In the genomic region with DNA sequence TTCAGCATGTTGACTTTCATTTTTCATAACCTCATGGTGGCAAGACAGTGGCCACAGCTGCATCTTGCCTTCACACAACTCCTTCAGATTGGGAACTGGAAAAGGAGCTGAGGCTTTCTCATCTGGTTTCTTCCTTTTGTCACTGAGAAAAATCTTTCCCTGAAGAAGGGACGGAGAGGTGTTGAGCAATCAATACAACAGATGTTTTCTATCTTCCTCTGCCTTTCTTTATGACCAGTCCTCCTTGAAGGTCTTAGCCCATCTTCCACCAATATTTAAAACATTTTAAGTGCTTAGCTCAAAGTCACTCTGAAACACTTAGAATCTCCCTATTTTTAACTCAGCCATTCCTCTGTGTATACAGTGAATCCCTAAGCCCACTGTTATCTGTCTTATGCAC, we compare ENCODE assay signal across 27 cellular contexts.
"Had no signal": no experiment of that assay in that cellular context is flagged by ENCODE, and none has a peak within 500 bp of the region (broad histone marks: within the 10 kb centered on the region; RNA-seq: fewer than 3 reads in every experiment).

No MANE protein-coding gene starts in this region.

- H3K4me1 ChIP-seq: gastroesophageal sphincter, heart left ventricle, pancreas, psoas muscle, stomach, thyroid gland, upper lobe of left lung had no signal

- H3K27me3 Mint-ChIP-seq: activated CD8-positive, alpha-beta memory T cell treated with anti-CD3 and anti-CD28 coated beads, Interleukin-2, amount 10 ng/mL, durations not matched to agents 7 days and 5 days; memory B cell; stimulated activated naive B cell treated with anti-CD40 and anti-IgM and Interleukin-4, amounts not matched to agents 10 μg/mL and 1 μg/mL and 100 μg/mL, for 72 hours; T-helper 17 cell had no signal

- H3K27ac Mint-ChIP-seq: activated CD8-positive, alpha-beta memory T cell treated with anti-CD3 and anti-CD28 coated beads, Interleukin-2, amount 10 ng/mL, durations not matched to agents 7 days and 5 days; activated CD8-positive, alpha-beta T cell treated with anti-CD3 and anti-CD28 coated beads, Interleukin-2, amount 10 ng/mL, durations not matched to agents 7 days and 5 days; activated naive CD4-positive, alpha-beta T cell treated with anti-CD3 and anti-CD28 coated beads, Interleukin-2, amount 50 U/mL, for 24 hours; activated naive CD8-positive, alpha-beta T cell treated with anti-CD3 and anti-CD28 coated beads, Interleukin-2, amount 50 U/mL, for 24 hours; activated T-helper 2 cell treated with anti-CD3 and anti-CD28 coated beads, Interferon-gamma antibody, Interleukin-2, Interleukin-4, amounts not matched to agents 10 μg/mL and 5 μg/mL and 100 μg/mL, durations not matched to agents 14 hours and 24 hours and 36 hours; memory B cell; naive thymus-derived CD8-positive, alpha-beta T cell; stimulated activated naive B cell treated with anti-CD40 and anti-IgM and Interleukin-4, amounts not matched to agents 10 μg/mL and 1 μg/mL and 100 μg/mL, for 72 hours; T-helper 17 cell; WTC11 had no signal

- H3K4me3 Mint-ChIP-seq: activated CD8-positive, alpha-beta memory T cell treated with anti-CD3 and anti-CD28 coated beads, Interleukin-2, amount 10 ng/mL, durations not matched to agents 7 days and 5 days; activated CD8-positive, alpha-beta T cell treated with anti-CD3 and anti-CD28 coated beads, Interleukin-2, amount 10 ng/mL, durations not matched to agents 7 days and 5 days; activated naive CD4-positive, alpha-beta T cell treated with anti-CD3 and anti-CD28 coated beads, Interleukin-2, amount 50 U/mL, for 24 hours; activated naive CD8-positive, alpha-beta T cell treated with anti-CD3 and anti-CD28 coated beads, Interleukin-2, amount 50 U/mL, for 24 hours; memory B cell; naive thymus-derived CD8-positive, alpha-beta T cell; neural crest cell; stimulated activated naive B cell treated with anti-CD40 and anti-IgM and Interleukin-4, amounts not matched to agents 10 μg/mL and 1 μg/mL and 100 μg/mL, for 72 hours; T-helper 17 cell; WTC11 had no signal

- H3K4me3 ChIP-seq: gastroesophageal sphincter, heart left ventricle, pancreas, psoas muscle, stomach, thyroid gland, upper lobe of left lung had no signal

- H3K4me1 Mint-ChIP-seq: activated CD8-positive, alpha-beta memory T cell treated with anti-CD3 and anti-CD28 coated beads, Interleukin-2, amount 10 ng/mL, durations not matched to agents 7 days and 5 days; activated naive CD4-positive, alpha-beta T cell treated with anti-CD3 and anti-CD28 coated beads, Interleukin-2, amount 50 U/mL, for 24 hours; activated naive CD8-positive, alpha-beta T cell treated with anti-CD3 and anti-CD28 coated beads, Interleukin-2, amount 50 U/mL, for 24 hours; memory B cell; naive thymus-derived CD8-positive, alpha-beta T cell; neural crest cell; stimulated activated naive B cell treated with anti-CD40 and anti-IgM and Interleukin-4, amounts not matched to agents 10 μg/mL and 1 μg/mL and 100 μg/mL, for 72 hours; T-helper 17 cell; WTC11 had no signal

- H3K27me3 ChIP-seq: gastroesophageal sphincter, heart left ventricle, pancreas, stomach, thyroid gland, upper lobe of left lung had no signal

- H3K9me3 ChIP-seq: pancreas, thyroid gland had no signal

- H3K27ac ChIP-seq: gastroesophageal sphincter, heart left ventricle, pancreas, psoas muscle, stomach, thyroid gland, upper lobe of left lung had no signal

- DNase-seq: activated CD8-positive, alpha-beta memory T cell treated with anti-CD3 and anti-CD28 coated beads, Interleukin-2, amount 10 ng/mL, durations not matched to agents 7 days and 5 days; activated CD8-positive, alpha-beta T cell treated with anti-CD3 and anti-CD28 coated beads, Interleukin-2, amount 10 ng/mL, durations not matched to agents 7 days and 5 days; activated naive CD8-positive, alpha-beta T cell treated with anti-CD3 and anti-CD28 coated beads, Interleukin-2, amount 50 U/mL, for 24 hours; activated T-cell treated with anti-CD3 and anti-CD28 coated beads, Interleukin-2, amount 50 U/mL, for 48 hours; dermis blood vessel endothelial cell; effector CD4-positive, alpha-beta T cell; heart left ventricle; hypothalamus; naive thymus-derived CD8-positive, alpha-beta T cell; nucleus accumbens; pancreas; psoas muscle; stimulated activated CD4-positive, alpha-beta T cell treated with anti-CD3 and anti-CD28 coated beads, Interleukin-15, amount 100 ng/mL, for 24 hours; stimulated activated CD4-positive, alpha-beta T cell treated with anti-CD3 and anti-CD28 coated beads, Interleukin-2, amount 100 ng/mL, for 24 hours; stimulated activated naive B cell treated with anti-CD40 and anti-IgM and Interleukin-4, amounts not matched to agents 10 μg/mL and 1 μg/mL and 100 μg/mL, for 72 hours; stomach; SW 1271; T-helper 17 cell; T1000; thyroid gland; upper lobe of left lung had no signal
